1 cellular context compared by ENCODE assay signal in the genomic region with DNA sequence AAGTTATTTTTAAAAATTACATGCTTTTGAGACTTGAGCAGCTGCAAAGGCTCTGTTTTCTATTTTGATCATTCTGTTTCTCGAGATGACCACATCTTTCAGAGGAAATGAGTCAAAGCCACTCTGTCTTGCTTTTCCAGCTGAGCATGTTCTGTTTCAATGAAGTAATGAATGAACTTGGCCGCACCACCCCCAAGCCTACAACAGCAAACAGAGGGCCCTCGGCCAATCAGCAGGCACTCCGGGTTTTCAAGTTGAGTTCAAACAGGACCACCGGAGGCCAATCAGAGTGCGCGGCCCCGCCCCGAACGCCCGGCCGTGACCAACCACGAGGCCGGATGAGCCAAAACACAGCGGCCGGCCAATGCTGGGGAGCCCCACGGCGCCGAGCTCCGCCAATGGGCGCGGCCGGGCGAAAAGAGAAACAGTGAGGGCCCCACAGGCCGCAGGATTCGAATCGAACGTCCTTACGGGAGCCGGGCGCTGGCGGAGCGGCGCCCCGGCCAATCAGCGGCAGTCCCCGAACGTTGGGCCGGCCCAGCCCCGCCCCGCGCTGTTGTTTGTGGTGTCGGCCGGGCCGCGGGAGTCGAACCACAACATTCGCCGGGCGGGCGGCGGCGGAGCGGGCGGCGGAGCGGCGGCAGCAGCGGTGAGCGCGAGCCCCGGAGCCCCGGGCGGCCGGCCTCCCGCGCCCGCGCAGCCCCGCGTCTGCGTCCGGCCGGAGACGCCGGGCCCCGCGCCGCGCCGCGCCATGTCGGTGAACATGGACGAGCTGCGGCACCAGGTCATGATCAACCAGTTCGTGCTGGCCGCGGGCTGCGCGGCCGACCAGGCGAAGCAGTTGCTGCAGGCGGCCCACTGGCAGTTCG.
TF ChIP-seq lines count a peak whose summit lies in the region.

A gene (plus strand): TSS at position 594 of the 869 bp plus-strand sequence. CDS start 158 bp downstream, at position 752.

TF ChIP-seq in HepG2, 621 proteins besides CTCF, POLR2A, EP300 and RAD21 (continued from another document and continues in another):
- TF ChIP-seq, protein P1, sequence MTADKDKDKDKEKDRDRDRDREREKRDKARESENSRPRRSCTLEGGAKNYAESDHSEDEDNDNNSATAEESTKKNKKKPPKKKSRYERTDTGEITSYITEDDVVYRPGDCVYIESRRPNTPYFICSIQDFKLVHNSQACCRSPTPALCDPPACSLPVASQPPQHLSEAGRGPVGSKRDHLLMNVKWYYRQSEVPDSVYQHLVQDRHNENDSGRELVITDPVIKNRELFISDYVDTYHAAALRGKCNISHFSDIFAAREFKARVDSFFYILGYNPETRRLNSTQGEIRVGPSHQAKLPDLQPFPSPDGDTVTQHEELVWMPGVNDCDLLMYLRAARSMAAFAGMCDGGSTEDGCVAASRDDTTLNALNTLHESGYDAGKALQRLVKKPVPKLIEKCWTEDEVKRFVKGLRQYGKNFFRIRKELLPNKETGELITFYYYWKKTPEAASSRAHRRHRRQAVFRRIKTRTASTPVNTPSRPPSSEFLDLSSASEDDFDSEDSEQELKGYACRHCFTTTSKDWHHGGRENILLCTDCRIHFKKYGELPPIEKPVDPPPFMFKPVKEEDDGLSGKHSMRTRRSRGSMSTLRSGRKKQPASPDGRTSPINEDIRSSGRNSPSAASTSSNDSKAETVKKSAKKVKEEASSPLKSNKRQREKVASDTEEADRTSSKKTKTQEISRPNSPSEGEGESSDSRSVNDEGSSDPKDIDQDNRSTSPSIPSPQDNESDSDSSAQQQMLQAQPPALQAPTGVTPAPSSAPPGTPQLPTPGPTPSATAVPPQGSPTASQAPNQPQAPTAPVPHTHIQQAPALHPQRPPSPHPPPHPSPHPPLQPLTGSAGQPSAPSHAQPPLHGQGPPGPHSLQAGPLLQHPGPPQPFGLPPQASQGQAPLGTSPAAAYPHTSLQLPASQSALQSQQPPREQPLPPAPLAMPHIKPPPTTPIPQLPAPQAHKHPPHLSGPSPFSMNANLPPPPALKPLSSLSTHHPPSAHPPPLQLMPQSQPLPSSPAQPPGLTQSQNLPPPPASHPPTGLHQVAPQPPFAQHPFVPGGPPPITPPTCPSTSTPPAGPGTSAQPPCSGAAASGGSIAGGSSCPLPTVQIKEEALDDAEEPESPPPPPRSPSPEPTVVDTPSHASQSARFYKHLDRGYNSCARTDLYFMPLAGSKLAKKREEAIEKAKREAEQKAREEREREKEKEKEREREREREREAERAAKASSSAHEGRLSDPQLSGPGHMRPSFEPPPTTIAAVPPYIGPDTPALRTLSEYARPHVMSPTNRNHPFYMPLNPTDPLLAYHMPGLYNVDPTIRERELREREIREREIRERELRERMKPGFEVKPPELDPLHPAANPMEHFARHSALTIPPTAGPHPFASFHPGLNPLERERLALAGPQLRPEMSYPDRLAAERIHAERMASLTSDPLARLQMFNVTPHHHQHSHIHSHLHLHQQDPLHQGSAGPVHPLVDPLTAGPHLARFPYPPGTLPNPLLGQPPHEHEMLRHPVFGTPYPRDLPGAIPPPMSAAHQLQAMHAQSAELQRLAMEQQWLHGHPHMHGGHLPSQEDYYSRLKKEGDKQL (CRISPR knock-in tag; IDR thresholded peaks at IDR 0.05; ENCODE audit: low read depth) = no peak
- TF ChIP-seq, protein P2, sequence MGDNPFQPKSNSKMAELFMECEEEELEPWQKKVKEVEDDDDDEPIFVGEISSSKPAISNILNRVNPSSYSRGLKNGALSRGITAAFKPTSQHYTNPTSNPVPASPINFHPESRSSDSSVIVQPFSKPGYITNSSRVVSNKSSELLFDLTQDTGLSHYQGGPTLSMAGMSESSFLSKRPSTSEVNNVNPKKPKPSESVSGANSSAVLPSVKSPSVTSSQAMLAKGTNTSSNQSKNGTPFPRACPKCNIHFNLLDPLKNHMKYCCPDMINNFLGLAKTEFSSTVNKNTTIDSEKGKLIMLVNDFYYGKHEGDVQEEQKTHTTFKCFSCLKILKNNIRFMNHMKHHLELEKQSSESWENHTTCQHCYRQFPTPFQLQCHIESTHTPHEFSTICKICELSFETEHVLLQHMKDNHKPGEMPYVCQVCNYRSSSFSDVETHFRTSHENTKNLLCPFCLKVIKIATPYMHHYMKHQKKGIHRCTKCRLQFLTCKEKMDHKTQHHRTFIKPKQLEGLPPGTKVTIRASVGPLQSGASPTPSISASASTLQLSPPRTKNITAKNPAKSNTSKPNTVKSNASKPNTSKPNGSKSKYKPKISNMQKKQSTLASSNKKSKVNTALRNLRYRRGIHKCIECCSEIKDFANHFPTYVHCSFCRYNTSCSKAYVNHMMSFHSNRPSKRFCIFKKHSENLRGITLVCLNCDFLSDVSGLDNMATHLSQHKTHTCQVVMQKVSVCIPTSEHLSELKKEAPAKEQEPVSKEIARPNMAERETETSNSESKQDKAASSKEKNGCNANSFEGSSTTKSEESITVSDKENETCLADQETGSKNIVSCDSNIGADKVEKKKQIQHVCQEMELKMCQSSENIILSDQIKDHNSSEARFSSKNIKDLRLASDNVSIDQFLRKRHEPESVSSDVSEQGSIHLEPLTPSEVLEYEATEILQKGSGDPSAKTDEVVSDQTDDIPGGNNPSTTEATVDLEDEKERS (CRISPR knock-in tag; IDR thresholded peaks at IDR 0.05) = no peak
- TF ChIP-seq ZNF546 (CRISPR knock-in tag; conservative IDR thresholded peaks at IDR 0.05) (0 out of 2 replicates have a peak, but pooled peaks have one; percentile 53), ZNF260 (CRISPR knock-in tag; IDR thresholded peaks at IDR 0.05; ENCODE audit: borderline replicate concordance, low read depth) (no peak), MEF2D (CRISPR knock-in tag; IDR thresholded peaks at IDR 0.05) (no peak; the same call in 1 of the 2 replicates), FOXP1 (IDR thresholded peaks at IDR 0.05) (0 out of 2 replicates have a peak, but pooled peaks have one; percentile 15), FOXP1 (CRISPR knock-in tag; IDR thresholded peaks at IDR 0.05) (no peak), NR3C1 (CRISPR knock-in tag; IDR thresholded peaks at IDR 0.05) (no peak), KAT7 (CRISPR knock-in tag; IDR thresholded peaks at IDR 0.05; ENCODE audit: borderline replicate concordance) (no peak), SKI (IDR thresholded peaks at IDR 0.05; ENCODE audit: partially characterized antibody) (peak; percentile 68), XBP1 (CRISPR knock-in tag; IDR thresholded peaks at IDR 0.05) (no peak), NAIF1 (CRISPR knock-in tag; IDR thresholded peaks at IDR 0.05; ENCODE audit: borderline replicate concordance) (no peak), CBFB (CRISPR knock-in tag; IDR thresholded peaks at IDR 0.05) (peak; percentile 32; the same call in 1 of the 2 replicates), REL (CRISPR knock-in tag; conservative IDR thresholded peaks at IDR 0.05) (peak; percentile 63; the same call in 1 of the 2 replicates), SP5 (CRISPR knock-in tag; IDR thresholded peaks at IDR 0.05; ENCODE audit: borderline replicate concordance, low read depth) (peak; percentile 64; the same call in 1 of the 2 replicates), HOXA3 (CRISPR knock-in tag; IDR thresholded peaks at IDR 0.05) (peak; percentile 79; the same call in 1 of the 2 replicates), HNRNPH1 (optimal IDR thresholded peaks at IDR 0.05; ENCODE audit: low read depth, low read length) (no peak), RBM22 (optimal IDR thresholded peaks at IDR 0.05; ENCODE audit: low read length) (no peak), AKAP8 (CRISPR knock-in tag; IDR thresholded peaks at IDR 0.05) (no peak), NFE2L2 (IDR thresholded peaks at IDR 0.05; ENCODE audit: low read length) (no peak), YY1 (IDR thresholded peaks at IDR 0.05; ENCODE audit: insufficient read depth, insufficient replicate concordance, low read depth, low read length) (peak; percentile 75), ZKSCAN8 (CRISPR knock-in tag; IDR thresholded peaks at IDR 0.05; ENCODE audit: borderline replicate concordance) (no peak), U2AF2 (IDR thresholded peaks at IDR 0.05; ENCODE audit: low read depth, low read length) (no peak)
- TF ChIP-seq, protein P3, sequence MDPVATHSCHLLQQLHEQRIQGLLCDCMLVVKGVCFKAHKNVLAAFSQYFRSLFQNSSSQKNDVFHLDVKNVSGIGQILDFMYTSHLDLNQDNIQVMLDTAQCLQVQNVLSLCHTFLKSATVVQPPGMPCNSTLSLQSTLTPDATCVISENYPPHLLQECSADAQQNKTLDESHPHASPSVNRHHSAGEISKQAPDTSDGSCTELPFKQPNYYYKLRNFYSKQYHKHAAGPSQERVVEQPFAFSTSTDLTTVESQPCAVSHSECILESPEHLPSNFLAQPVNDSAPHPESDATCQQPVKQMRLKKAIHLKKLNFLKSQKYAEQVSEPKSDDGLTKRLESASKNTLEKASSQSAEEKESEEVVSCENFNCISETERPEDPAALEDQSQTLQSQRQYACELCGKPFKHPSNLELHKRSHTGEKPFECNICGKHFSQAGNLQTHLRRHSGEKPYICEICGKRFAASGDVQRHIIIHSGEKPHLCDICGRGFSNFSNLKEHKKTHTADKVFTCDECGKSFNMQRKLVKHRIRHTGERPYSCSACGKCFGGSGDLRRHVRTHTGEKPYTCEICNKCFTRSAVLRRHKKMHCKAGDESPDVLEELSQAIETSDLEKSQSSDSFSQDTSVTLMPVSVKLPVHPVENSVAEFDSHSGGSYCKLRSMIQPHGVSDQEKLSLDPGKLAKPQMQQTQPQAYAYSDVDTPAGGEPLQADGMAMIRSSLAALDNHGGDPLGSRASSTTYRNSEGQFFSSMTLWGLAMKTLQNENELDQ (CRISPR knock-in tag; IDR thresholded peaks at IDR 0.05; ENCODE audit: borderline replicate concordance) = no peak
- TF ChIP-seq, protein P4, sequence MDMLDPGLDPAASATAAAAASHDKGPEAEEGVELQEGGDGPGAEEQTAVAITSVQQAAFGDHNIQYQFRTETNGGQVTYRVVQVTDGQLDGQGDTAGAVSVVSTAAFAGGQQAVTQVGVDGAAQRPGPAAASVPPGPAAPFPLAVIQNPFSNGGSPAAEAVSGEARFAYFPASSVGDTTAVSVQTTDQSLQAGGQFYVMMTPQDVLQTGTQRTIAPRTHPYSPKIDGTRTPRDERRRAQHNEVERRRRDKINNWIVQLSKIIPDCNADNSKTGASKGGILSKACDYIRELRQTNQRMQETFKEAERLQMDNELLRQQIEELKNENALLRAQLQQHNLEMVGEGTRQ (IDR thresholded peaks at IDR 0.05; ENCODE audit: low read depth, low read length) = no peak
- TF ChIP-seq, protein P4 (CRISPR knock-in tag; IDR thresholded peaks at IDR 0.05; ENCODE audit: borderline replicate concordance) = no peak
- TF ChIP-seq, protein P5, sequence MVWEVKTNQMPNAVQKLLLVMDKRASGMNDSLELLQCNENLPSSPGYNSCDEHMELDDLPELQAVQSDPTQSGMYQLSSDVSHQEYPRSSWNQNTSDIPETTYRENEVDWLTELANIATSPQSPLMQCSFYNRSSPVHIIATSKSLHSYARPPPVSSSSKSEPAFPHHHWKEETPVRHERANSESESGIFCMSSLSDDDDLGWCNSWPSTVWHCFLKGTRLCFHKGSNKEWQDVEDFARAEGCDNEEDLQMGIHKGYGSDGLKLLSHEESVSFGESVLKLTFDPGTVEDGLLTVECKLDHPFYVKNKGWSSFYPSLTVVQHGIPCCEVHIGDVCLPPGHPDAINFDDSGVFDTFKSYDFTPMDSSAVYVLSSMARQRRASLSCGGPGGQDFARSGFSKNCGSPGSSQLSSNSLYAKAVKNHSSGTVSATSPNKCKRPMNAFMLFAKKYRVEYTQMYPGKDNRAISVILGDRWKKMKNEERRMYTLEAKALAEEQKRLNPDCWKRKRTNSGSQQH (CRISPR knock-in tag; IDR thresholded peaks at IDR 0.05; ENCODE audit: low read depth) = peak; percentile 98
- TF ChIP-seq, protein P6, sequence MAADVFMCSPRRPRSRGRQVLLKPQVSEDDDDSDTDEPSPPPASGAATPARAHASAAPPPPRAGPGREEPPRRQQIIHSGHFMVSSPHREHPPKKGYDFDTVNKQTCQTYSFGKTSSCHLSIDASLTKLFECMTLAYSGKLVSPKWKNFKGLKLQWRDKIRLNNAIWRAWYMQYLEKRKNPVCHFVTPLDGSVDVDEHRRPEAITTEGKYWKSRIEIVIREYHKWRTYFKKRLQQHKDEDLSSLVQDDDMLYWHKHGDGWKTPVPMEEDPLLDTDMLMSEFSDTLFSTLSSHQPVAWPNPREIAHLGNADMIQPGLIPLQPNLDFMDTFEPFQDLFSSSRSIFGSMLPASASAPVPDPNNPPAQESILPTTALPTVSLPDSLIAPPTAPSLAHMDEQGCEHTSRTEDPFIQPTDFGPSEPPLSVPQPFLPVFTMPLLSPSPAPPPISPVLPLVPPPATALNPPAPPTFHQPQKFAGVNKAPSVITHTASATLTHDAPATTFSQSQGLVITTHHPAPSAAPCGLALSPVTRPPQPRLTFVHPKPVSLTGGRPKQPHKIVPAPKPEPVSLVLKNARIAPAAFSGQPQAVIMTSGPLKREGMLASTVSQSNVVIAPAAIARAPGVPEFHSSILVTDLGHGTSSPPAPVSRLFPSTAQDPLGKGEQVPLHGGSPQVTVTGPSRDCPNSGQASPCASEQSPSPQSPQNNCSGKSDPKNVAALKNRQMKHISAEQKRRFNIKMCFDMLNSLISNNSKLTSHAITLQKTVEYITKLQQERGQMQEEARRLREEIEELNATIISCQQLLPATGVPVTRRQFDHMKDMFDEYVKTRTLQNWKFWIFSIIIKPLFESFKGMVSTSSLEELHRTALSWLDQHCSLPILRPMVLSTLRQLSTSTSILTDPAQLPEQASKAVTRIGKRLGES (CRISPR knock-in tag; IDR thresholded peaks at IDR 0.05; ENCODE audit: borderline replicate concordance) = 0 out of 2 replicates have a peak, but pooled peaks have one; percentile 26
- TF ChIP-seq, protein P7, sequence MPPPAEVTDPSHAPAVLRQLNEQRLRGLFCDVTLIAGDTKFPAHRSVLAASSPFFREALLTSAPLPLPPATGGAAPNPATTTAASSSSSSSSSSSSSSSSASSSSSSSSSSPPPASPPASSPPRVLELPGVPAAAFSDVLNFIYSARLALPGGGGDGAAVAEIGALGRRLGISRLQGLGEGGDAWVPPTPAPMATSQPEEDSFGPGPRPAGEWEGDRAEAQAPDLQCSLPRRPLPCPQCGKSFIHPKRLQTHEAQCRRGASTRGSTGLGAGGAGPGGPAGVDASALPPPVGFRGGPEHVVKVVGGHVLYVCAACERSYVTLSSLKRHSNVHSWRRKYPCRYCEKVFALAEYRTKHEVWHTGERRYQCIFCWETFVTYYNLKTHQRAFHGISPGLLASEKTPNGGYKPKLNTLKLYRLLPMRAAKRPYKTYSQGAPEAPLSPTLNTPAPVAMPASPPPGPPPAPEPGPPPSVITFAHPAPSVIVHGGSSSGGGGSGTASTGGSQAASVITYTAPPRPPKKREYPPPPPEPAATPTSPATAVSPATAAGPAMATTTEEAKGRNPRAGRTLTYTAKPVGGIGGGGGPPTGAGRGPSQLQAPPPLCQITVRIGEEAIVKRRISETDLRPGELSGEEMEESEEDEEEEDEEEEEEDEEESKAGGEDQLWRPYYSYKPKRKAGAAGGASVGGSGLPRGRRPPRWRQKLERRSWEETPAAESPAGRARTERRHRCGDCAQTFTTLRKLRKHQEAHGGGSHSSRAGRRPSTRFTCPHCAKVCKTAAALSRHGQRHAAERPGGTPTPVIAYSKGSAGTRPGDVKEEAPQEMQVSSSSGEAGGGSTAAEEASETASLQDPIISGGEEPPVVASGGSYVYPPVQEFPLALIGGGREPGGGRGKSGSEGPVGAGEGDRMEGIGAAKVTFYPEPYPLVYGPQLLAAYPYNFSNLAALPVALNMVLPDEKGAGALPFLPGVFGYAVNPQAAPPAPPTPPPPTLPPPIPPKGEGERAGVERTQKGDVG (CRISPR knock-in tag; IDR thresholded peaks at IDR 0.05; ENCODE audit: borderline replicate concordance) = no peak
